In genomic region chr7:32774411-32774970, GRCh38 we compare ENCODE assay signal across 1 cellular context.
TF ChIP-seq lines count a peak whose summit lies in the region.

No MANE protein-coding gene starts in this region.

TF ChIP-seq in SK-N-SH, 30 proteins besides CTCF, POLR2A, EP300 and RAD21 (continued from another document):
- TF ChIP-seq, protein P1, sequence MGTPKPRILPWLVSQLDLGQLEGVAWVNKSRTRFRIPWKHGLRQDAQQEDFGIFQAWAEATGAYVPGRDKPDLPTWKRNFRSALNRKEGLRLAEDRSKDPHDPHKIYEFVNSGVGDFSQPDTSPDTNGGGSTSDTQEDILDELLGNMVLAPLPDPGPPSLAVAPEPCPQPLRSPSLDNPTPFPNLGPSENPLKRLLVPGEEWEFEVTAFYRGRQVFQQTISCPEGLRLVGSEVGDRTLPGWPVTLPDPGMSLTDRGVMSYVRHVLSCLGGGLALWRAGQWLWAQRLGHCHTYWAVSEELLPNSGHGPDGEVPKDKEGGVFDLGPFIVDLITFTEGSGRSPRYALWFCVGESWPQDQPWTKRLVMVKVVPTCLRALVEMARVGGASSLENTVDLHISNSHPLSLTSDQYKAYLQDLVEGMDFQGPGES (IDR thresholded peaks at IDR 0.05; ENCODE audit: low read depth, low read length): no peak
- no peak for TF ChIP-seq POLR2AphosphoS5 (IDR thresholded peaks at IDR 0.05; ENCODE audit: low read depth, low read length)
- TF ChIP-seq JUND (IDR thresholded peaks at IDR 0.05): no peak
- TF ChIP-seq ELF1 (IDR thresholded peaks at IDR 0.05): no peak
- TF ChIP-seq RXRA (IDR thresholded peaks at IDR 0.05; ENCODE audit: borderline replicate concordance, low read depth): no peak
- TF ChIP-seq CHD2 (IDR thresholded peaks at IDR 0.05; ENCODE audit: low read length, partially characterized antibody): no peak
TF ChIP-seq in SK-N-SH: peak in this region for 0.
